15 cellular contexts compared by ENCODE assay signal in the genomic region with DNA sequence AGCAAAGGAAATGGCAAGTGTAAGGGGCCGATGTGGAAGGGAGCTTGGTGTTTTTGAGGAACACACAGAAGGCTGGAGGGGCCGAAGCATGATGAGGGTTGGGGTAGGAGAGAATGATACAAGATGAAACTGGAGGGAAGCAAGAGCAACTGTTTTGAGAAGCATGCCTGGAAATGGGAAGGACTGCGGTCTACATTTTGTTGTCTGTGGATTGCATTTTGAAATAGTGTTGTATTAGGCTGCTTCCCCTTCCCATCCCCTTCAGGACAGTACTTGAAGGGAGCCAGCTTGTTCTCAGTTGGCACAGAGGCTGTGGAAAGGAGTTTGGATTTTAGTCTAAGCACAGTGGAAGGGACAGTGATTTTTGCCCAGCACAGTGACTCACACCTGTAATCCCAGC.
DNase-seq lines count a peak whose midpoint lies in the region; ATAC-seq lines count a peak whose summit lies in the region.
"Had no signal": no experiment of that assay in that cellular context is flagged by ENCODE, and none has a peak within 500 bp of the region (broad histone marks: within the 10 kb centered on the region; RNA-seq: fewer than 3 reads in every experiment).

No MANE protein-coding gene starts in this region.

- peaks cover 64% of the 10 kb centered on the region for H3K4me1 Mint-ChIP-seq in dendritic cell treated with granulocyte-macrophage colony-stimulating factor and Interleukin-4, amounts not matched to agents 40 ng/mL and 50 ng/mL, for 4 days (ENCODE audit: low read depth)

- H3K4me3 Mint-ChIP-seq in dendritic cell treated with granulocyte-macrophage colony-stimulating factor and Interleukin-4, amounts not matched to agents 40 ng/mL and 50 ng/mL, for 4 days: peak overlapping the region; percentile 30
- H3K4me3 Mint-ChIP-seq: activated naive CD8-positive, alpha-beta T cell treated with anti-CD3 and anti-CD28 coated beads, Interleukin-2, amount 10 ng/mL, durations not matched to agents 7 days and 5 days; GM23338 had no signal

- intact Hi-C loops in dendritic cell treated with granulocyte-macrophage colony-stimulating factor and Interleukin-4, amounts not matched to agents 40 ng/mL and 50 ng/mL, for 4 days (cut with micrococcal nuclease): no loop called here

- H3K36me3 Mint-ChIP-seq in dendritic cell treated with granulocyte-macrophage colony-stimulating factor and Interleukin-4, amounts not matched to agents 40 ng/mL and 50 ng/mL, for 4 days (ENCODE audit: low read depth): peaks cover 33% of the 10 kb centered on the region

- no peaks in the 10 kb centered on the region for H3K27me3 Mint-ChIP-seq in dendritic cell treated with granulocyte-macrophage colony-stimulating factor and Interleukin-4, amounts not matched to agents 40 ng/mL and 50 ng/mL, for 4 days
- H3K27me3 Mint-ChIP-seq: activated naive CD8-positive, alpha-beta T cell treated with anti-CD3 and anti-CD28 coated beads, Interleukin-2, amount 10 ng/mL, durations not matched to agents 7 days and 5 days had no signal

- no peak for ATAC-seq in HG03439 (IDR thresholded peaks at IDR 0.05; ENCODE audit: unreplicated experiment)
- ATAC-seq: GM23338, sciatic nerve had no signal

- no peaks in the 10 kb centered on the region for H3K9me3 Mint-ChIP-seq in dendritic cell treated with granulocyte-macrophage colony-stimulating factor and Interleukin-4, amounts not matched to agents 40 ng/mL and 50 ng/mL, for 4 days
- H3K9me3 Mint-ChIP-seq: activated naive CD8-positive, alpha-beta T cell treated with anti-CD3 and anti-CD28 coated beads, Interleukin-2, amount 10 ng/mL, durations not matched to agents 7 days and 5 days; GM23338 had no signal

- peak overlapping the region; percentile 69 for H3K27ac Mint-ChIP-seq in dendritic cell treated with granulocyte-macrophage colony-stimulating factor and Interleukin-4, amounts not matched to agents 40 ng/mL and 50 ng/mL, for 4 days
- H3K27ac Mint-ChIP-seq: activated naive CD8-positive, alpha-beta T cell treated with anti-CD3 and anti-CD28 coated beads, Interleukin-2, amount 10 ng/mL, durations not matched to agents 7 days and 5 days; GM23338 had no signal

- DNase-seq in SIG-M5 treated with dmso at 0.1 percent for 504 hours (lab: John Stamatoyannopoulos, UW; ENCODE audit: unreplicated experiment): peak; percentile 81
- no peak for DNase-seq in SIG-M5 (lab: John Stamatoyannopoulos, UW)
- peak; percentile 89 for DNase-seq in MV-4-11 (lab: John Stamatoyannopoulos, UW)
- peak; percentile 28 for DNase-seq in pons (ENCODE audit: low spot score)
- no peak for DNase-seq in activated CD8-positive, alpha-beta memory T cell treated with anti-CD3 and anti-CD28 coated beads for 24 hours
- no peak for DNase-seq in NCI-H1694 treated with DMSO at 0.1 percent for 48 hours (lab: John Stamatoyannopoulos, UW)
- DNase-seq: activated CD4-positive, alpha-beta T cell treated with anti-CD3 and anti-CD28 coated beads for 48 hours; activated naive CD8-positive, alpha-beta T cell treated with anti-CD3 and anti-CD28 coated beads, Interleukin-2, amount 10 ng/mL, durations not matched to agents 7 days and 5 days; DMS79; NCI-H1417 treated with DMSO at 0.1 percent for 48 hours; NCI-H526 treated with DMSO at 0.1 percent for 48 hours had no signal

Comparison
In these comparisons a context has a peak if more than half of its experiments do, and no peak if none do; other contexts are left out.
1. DNase-seq: peak in SIG-M5 treated with dmso at 0.1 percent for 504 hours (single experiment), MV-4-11 (single experiment) and pons (single experiment); none in SIG-M5 (single experiment), activated CD8-positive, alpha-beta memory T cell treated with anti-CD3 and anti-CD28 coated beads for 24 hours (single experiment) and NCI-H1694 treated with DMSO at 0.1 percent for 48 hours (single experiment).